8 cellular contexts compared by ENCODE assay signal in the genomic region with DNA sequence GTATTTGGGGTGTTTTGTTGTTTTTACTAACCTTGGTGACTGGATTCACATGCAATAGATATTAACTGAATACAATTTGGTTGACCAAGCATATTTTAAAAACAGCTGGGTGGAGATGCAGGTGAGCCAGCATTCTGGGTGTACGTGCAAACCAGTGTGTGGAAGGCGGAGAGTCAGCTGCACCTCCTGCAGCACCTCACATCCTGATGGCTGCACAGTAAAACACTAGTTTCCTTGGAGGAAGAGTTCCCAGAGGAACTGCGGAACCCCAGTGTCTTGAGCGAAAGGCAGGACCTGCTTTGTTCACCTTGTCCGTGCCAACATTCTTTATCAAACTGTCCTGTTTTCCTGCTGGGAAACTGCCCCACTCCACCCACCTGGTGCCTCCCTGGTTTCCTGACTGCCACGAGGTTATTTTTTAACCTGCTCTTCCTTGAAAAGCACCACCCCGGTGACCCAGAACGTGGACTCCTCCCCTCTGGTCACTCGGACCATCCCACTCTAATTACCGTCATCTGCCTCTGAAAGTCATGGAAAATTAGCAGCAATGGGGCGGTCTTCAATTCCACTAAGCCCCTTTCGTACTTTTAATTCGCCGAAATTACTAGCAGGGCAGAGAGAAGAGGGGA. TPM values are rescaled to one million over a fixed set of nuclear protein-coding genes. Genes with fewer than 3 reads are reported as not detected.
DNase-seq lines count a peak whose midpoint lies in the region; ATAC-seq and TF ChIP-seq lines count a peak whose summit lies in the region.

No MANE protein-coding gene starts in this region.

- CTCF ChIA-PET in activated CD8-positive, alpha-beta T cell treated with anti-CD3 and anti-CD28 coated beads for 36 hours (lab: Charles Lee): interaction anchor here (0.6 to 4.2 kb wide), 35 partner anchors 8 to 371 kb away, joined by 3 to 114 read pairs (median 6); no protein-coding TSS in a partner anchor

- peak; percentile 25 for DNase-seq in NCI-H748 (lab: John Stamatoyannopoulos, UW; ENCODE audit: unreplicated experiment)
- DNase-seq in NCI-H748 treated with DMSO at 0.1 percent for 48 hours (lab: John Stamatoyannopoulos, UW): no peak
- DNase-seq in activated CD8-positive, alpha-beta T cell treated with anti-CD3 and anti-CD28 coated beads for 36 hours: peak; percentile 11
- peak; percentile 77 for DNase-seq in sigmoid colon
- DNase-seq in HCEC 1CT: no peak

- peaks cover 33% of the 10 kb centered on the region for H3K27me3 ChIP-seq in iPS-18a (ENCODE audit: control insufficient read depth, insufficient read depth, low read length)
- no peaks in the 10 kb centered on the region for H3K27me3 ChIP-seq in sigmoid colon

- 8 to 33% methylated on average over 14 of the region's 14 CpGs for WGBS in sigmoid colon, 2 donors

- peak in 1 of 4 donors; percentile 4 for TF ChIP-seq EP300 in sigmoid colon (IDR thresholded peaks at IDR 0.05)

- H3K27ac Mint-ChIP-seq in activated CD8-positive, alpha-beta T cell treated with anti-CD3 and anti-CD28 coated beads for 36 hours: peak overlapping the region; percentile 22

- H3K4me3 ChIP-seq in iPS-18a (ENCODE audit: low read length) (peak overlapping the region; percentile 25), sigmoid colon (peak overlapping the region in 1 of 4 donors; percentile 76)

- H3K4me1 ChIP-seq in iPS-18a (ENCODE audit: control insufficient read depth, low read depth, low read length) (peaks cover 10% of the 10 kb centered on the region), sigmoid colon (peaks cover 0 to 54% (median 47%) of the 10 kb centered on the region in 4 donors)

- H3K27ac ChIP-seq in iPS-18a (ENCODE audit: low read length): no peak overlapping the region
- H3K27ac ChIP-seq in sigmoid colon: peak overlapping the region; percentile 93 to 98 (median 96)

- no peak for TF ChIP-seq CTCF in activated CD8-positive, alpha-beta T cell treated with anti-CD3 and anti-CD28 coated beads for 36 hours (IDR thresholded peaks at IDR 0.05)
- no peak for TF ChIP-seq CTCF in sigmoid colon (IDR thresholded peaks at IDR 0.05)

- H3K9me3 ChIP-seq in iPS-18a (ENCODE audit: control insufficient read depth, low read depth, low read length) (no peaks in the 10 kb centered on the region), sigmoid colon (no peaks in the 10 kb centered on the region)

- no peaks in the 10 kb centered on the region for H3K9me3 Mint-ChIP-seq in activated CD8-positive, alpha-beta T cell treated with anti-CD3 and anti-CD28 coated beads for 36 hours

- intact Hi-C loops in activated CD8-positive, alpha-beta T cell treated with anti-CD3 and anti-CD28 coated beads for 36 hours (cut with micrococcal nuclease): loop anchor here (5.0 kb wide), 1 partner anchor 42 kb away; no protein-coding TSS in a partner anchor
- intact Hi-C loops in sigmoid colon (cut with DNase I): loop anchor here (5.0 kb wide), 3 partner anchors 37 to 287 kb away; partner anchors contain the start of gene CLTC

- H3K4me3 Mint-ChIP-seq in activated CD8-positive, alpha-beta T cell treated with anti-CD3 and anti-CD28 coated beads for 36 hours: peak overlapping the region; percentile 6

- H3K36me3 ChIP-seq in iPS-18a (ENCODE audit: control insufficient read depth, low read depth, low read length) (no peaks in the 10 kb centered on the region), sigmoid colon (no peaks in the 10 kb centered on the region)

- no peak for ATAC-seq in activated CD8-positive, alpha-beta T cell treated with anti-CD3 and anti-CD28 coated beads for 36 hours
- ATAC-seq in GM19351 (IDR thresholded peaks at IDR 0.05; ENCODE audit: unreplicated experiment) (no peak), GM18909 (IDR thresholded peaks at IDR 0.05; ENCODE audit: poor library complexity, unreplicated experiment) (no peak)

- no peaks in the 10 kb centered on the region for H3K27me3 Mint-ChIP-seq in activated CD8-positive, alpha-beta T cell treated with anti-CD3 and anti-CD28 coated beads for 36 hours

- POLR2A ChIA-PET in activated CD8-positive, alpha-beta T cell treated with anti-CD3 and anti-CD28 coated beads for 36 hours (lab: Charles Lee): interaction anchor here (1.0 to 2.8 kb wide), 6 partner anchors 13 to 110 kb away, joined by 3 to 12 read pairs (median 4); no protein-coding TSS in a partner anchor

- H3K4me1 Mint-ChIP-seq in activated CD8-positive, alpha-beta T cell treated with anti-CD3 and anti-CD28 coated beads for 36 hours (ENCODE audit: low read depth): peaks cover 63% of the 10 kb centered on the region

- H3K9ac ChIP-seq in iPS-18a (ENCODE audit: low read length): no peak overlapping the region

- no peak for TF ChIP-seq POLR2A in sigmoid colon (IDR thresholded peaks at IDR 0.05)

- no peaks in the 10 kb centered on the region for H3K36me3 Mint-ChIP-seq in activated CD8-positive, alpha-beta T cell treated with anti-CD3 and anti-CD28 coated beads for 36 hours (ENCODE audit: low read depth)

RNA-seq across cellular contexts. Expression of gene YPEL2, which starts 1.0 kb away (rescaled TPM):
- 1 to 10 TPM; 4.2 to 4.9 TPM for total RNA-seq in activated CD8-positive, alpha-beta T cell treated with anti-CD3 and anti-CD28 coated beads for 36 hours
- 10 to 100 TPM; 25.8 to 35.7 (median 33.5) TPM for total RNA-seq in sigmoid colon
- 10 to 100 TPM; 10.2 to 19.2 (median 15.1) TPM for polyA plus RNA-seq in sigmoid colon

Comparison
In these comparisons a context has a peak if more than half of its experiments do, and no peak if none do; other contexts are left out.
1. DNase-seq: peak in NCI-H748 (single experiment), activated CD8-positive, alpha-beta T cell treated with anti-CD3 and anti-CD28 coated beads for 36 hours (single experiment) and sigmoid colon (single experiment); none in NCI-H748 treated with DMSO at 0.1 percent for 48 hours (single experiment) and HCEC 1CT (single experiment).
2. RNA of gene YPEL2, which starts 1.0 kb away (total RNA-seq): 25.8 to 35.7 TPM in sigmoid colon; 4.2 to 4.9 TPM in activated CD8-positive, alpha-beta T cell treated with anti-CD3 and anti-CD28 coated beads for 36 hours; every median in the first group is over 4 times any median in the second.